Comparison of ENCODE assay signal across 1 cellular context in genomic region chr5:172091956-172092732, GRCh38.
TF ChIP-seq lines count a peak whose summit lies in the region.

No MANE protein-coding gene starts in this region.

TF ChIP-seq in GM12878, 131 proteins besides CTCF, POLR2A, EP300 and RAD21 (continued from another document):
- TF ChIP-seq ZBTB4 (CRISPR knock-in tag; IDR thresholded peaks at IDR 0.05) (no peak), ZNF24 (IDR thresholded peaks at IDR 0.05) (no peak), ELK1 (IDR thresholded peaks at IDR 0.05; ENCODE audit: low read depth, low read length) (no peak), IRF3 (IDR thresholded peaks at IDR 0.05) (no peak), RB1 (IDR thresholded peaks at IDR 0.05; ENCODE audit: borderline replicate concordance) (no peak), CEBPB (IDR thresholded peaks at IDR 0.05; ENCODE audit: borderline replicate concordance in 1 of 2, low read depth in 2 of 2, low read length in 2 of 2) (no peak), CHD1 (IDR thresholded peaks at IDR 0.05; ENCODE audit: low read depth, low read length) (no peak), JUND (IDR thresholded peaks at IDR 0.05; ENCODE audit: low read depth, low read length) (no peak), YBX1 (IDR thresholded peaks at IDR 0.05) (no peak)
